Comparison of ENCODE assay signal across 9 cellular contexts in genomic region chr11:129373489-129373953, GRCh38. TPM values are rescaled to one million over a fixed set of nuclear protein-coding genes. Genes with fewer than 3 reads are reported as not detected.
DNase-seq lines count a peak whose midpoint lies in the region; ATAC-seq, FAIRE-seq and TF ChIP-seq lines count a peak whose summit lies in the region.
"Had no signal": no experiment of that assay in that cellular context is flagged by ENCODE, and none has a peak within 500 bp of the region (broad histone marks: within the 10 kb centered on the region; RNA-seq: fewer than 3 reads in every experiment).

No MANE protein-coding gene starts in this region.

- WGBS in aorta, 2 donors = 3% methylated on average over 22 to 24 of the region's 24 CpGs

- H3K36me3 ChIP-seq in Panc1 (ENCODE audit: control insufficient read depth, insufficient read depth, low read length) (no peaks in the 10 kb centered on the region), aorta (ENCODE audit: control insufficient read depth in 1 of 2, insufficient read depth in 2 of 2, low read length in 1 of 2) (no peaks in the 10 kb centered on the region)
- H3K36me3 ChIP-seq: WERI-Rb-1 had no signal

- DNase-seq in Daoy (ENCODE audit: low read depth) (peak; percentile 35), Panc1 (ENCODE audit: low read depth, low spot score) (no peak), fibroblast of the aortic adventitia (ENCODE audit: low read depth) (no peak), posterior vena cava (ENCODE audit: low spot score) (peak; percentile 79), amniotic stem cell (lab: John Stamatoyannopoulos, UW) (no peak), SW480 (ENCODE audit: low spot score) (no peak), GM19239 (ENCODE audit: insufficient read length, low spot score) (no peak), aorta (no peak)
- DNase-seq: WERI-Rb-1 had no signal

- BruUV-seq in Panc1 (replicated peaks; lab: Mats Ljungman, UMichigan) = no TSS peak

- H3K9me3 ChIP-seq in Panc1 (ENCODE audit: control insufficient read depth, insufficient read depth, low read depth, low read length) (no peaks in the 10 kb centered on the region), aorta (ENCODE audit: control insufficient read depth, low read length) (no peaks in the 10 kb centered on the region)

- H3K4me3 ChIP-seq in Panc1 (ENCODE audit: low read depth in 2 of 2, low read length in 2 of 2) (peak overlapping the region; percentile 51 to 54), fibroblast of the aortic adventitia (ENCODE audit: low read depth, low read length) (peak overlapping the region; percentile 38), aorta (ENCODE audit: low read length in 2 of 2) (peak overlapping the region in 1 of 2 donors; percentile 16)

- POLR2A ChIA-PET in Panc1 (lab: Charles Lee) = no interaction called here

- CTCF ChIA-PET in Panc1 (lab: Charles Lee) = no interaction called here

- H3K4me1 ChIP-seq in Panc1 (ENCODE audit: control insufficient read depth, insufficient read depth, low read length) (peaks cover 7% of the 10 kb centered on the region), aorta (ENCODE audit: control insufficient read depth in 1 of 2, insufficient read depth in 2 of 2, low read length in 2 of 2) (no peaks in the 10 kb centered on the region)

- H3K27ac ChIP-seq in Panc1 (ENCODE audit: low read length) (no peak overlapping the region), aorta (ENCODE audit: low read depth in 1 of 2, low read length in 2 of 2) (no peak overlapping the region)
- H3K27ac ChIP-seq: WERI-Rb-1 had no signal

- intact Hi-C loops in Panc1 (cut with micrococcal nuclease; ENCODE audit: unreplicated experiment) = no loop called here
- intact Hi-C loops in posterior vena cava (cut with DNase I) = no loop called here
- intact Hi-C loops in aorta (cut with DNase I) = no loop called here

- in situ Hi-C loops in Panc1 (cut with HindIII; ENCODE audit: low pct_unique_long_range_greater_than_20kb, low sequenced_read_pairs) = no loop called here

- peaks cover 44% of the 10 kb centered on the region for H3K27me3 ChIP-seq in Panc1 (ENCODE audit: control insufficient read depth, insufficient read depth, low read length)
- H3K27me3 ChIP-seq in aorta (ENCODE audit: control insufficient read depth in 1 of 2, insufficient read depth in 2 of 2, low read length in 1 of 2) = no peaks in the 10 kb centered on the region

- FAIRE-seq in GM19239 (lab: Jason Lieb, UNC) = no peak

- ATAC-seq in Panc1 (no peak), aorta (ENCODE audit: low FRiP score) (no peak)

- TF ChIP-seq CTCF in Panc1 (IDR thresholded peaks at IDR 0.05) = no peak
- TF ChIP-seq CTCF in fibroblast of the aortic adventitia (IDR thresholded peaks at IDR 0.05; ENCODE audit: insufficient read depth, low read length) = no peak

RNA-seq across cellular contexts. Expression of gene BARX2, which starts 2.1 kb away (rescaled TPM):
- 0.51 TPM in 1 of 2 replicates, not detected in the other for total RNA-seq in Daoy (2014; rRNA removed; shearing (Covaris generic))
- total RNA-seq in Panc1 (2021; ENCODE audit: unreplicated experiment) (3.9 TPM), fibroblast of the aortic adventitia (ENCODE audit: low replicate concordance) (not detected in 2 replicates), posterior vena cava (not detected), aorta (not detected)
- 1.5 TPM for polyA plus RNA-seq in Panc1 (2012; ENCODE audit: insufficient read length)
- 1 to 10 TPM in 1 of 2 donors, under 1 TPM in 1; 0.05 to 1.5 TPM for polyA plus RNA-seq in aorta

Comparison
In these comparisons a context has a peak if more than half of its experiments do, and no peak if none do; other contexts are left out.
1. DNase-seq: peak in Daoy (single experiment) and posterior vena cava (single experiment); none in Panc1 (single experiment), fibroblast of the aortic adventitia (single experiment), amniotic stem cell (single experiment), SW480 (single experiment), GM19239 (single experiment) and aorta (0 of 2).